25 cellular contexts compared by ENCODE assay signal in genomic region chr4:130393246-130394041, GRCh38.
DNase-seq lines count a peak whose midpoint lies in the region; ATAC-seq, FAIRE-seq and TF ChIP-seq lines count a peak whose summit lies in the region.
"Had no signal": no experiment of that assay in that cellular context is flagged by ENCODE, and none has a peak within 500 bp of the region (broad histone marks: within the 10 kb centered on the region; RNA-seq: fewer than 3 reads in every experiment).

No MANE protein-coding gene starts in this region.

- intact Hi-C loops in mammary epithelial cell (cut with micrococcal nuclease) (no loop called here), breast epithelium (cut with DNase I; ENCODE audit: low total_unique reads) (no loop called here)

- FAIRE-seq in RCC 7860 (lab: Jason Lieb, UNC), result no peak
- FAIRE-seq: A204.1 had no signal

- peaks cover 10% of the 10 kb centered on the region for H3K9me3 Mint-ChIP-seq in activated T-cell treated with anti-CD3 and anti-CD28 coated beads, Interleukin-2, amount 50 U/mL, for 4 hours

- no peak overlapping the region for H3K4me3 Mint-ChIP-seq in activated T-cell treated with anti-CD3 and anti-CD28 coated beads, Interleukin-2, amount 50 U/mL, for 4 hours
- H3K4me3 Mint-ChIP-seq: activated B cell treated with CpG ODN at 0.5 μM for 24 hours; central memory CD8-positive, alpha-beta T cell; naive B cell had no signal

- WGBS in mammary epithelial cell (ENCODE audit: low coverage, missing lambda C conversion rate), result 67% methylated on average over 3 of the region's 3 CpGs

- CTCF ChIA-PET in mammary epithelial cell (lab: Charles Lee; ENCODE audit: low non-redundant PET), result no interaction called here

- peaks cover 4% of the 10 kb centered on the region for H3K4me1 ChIP-seq in mammary epithelial cell (ENCODE audit: insufficient read depth, low read length)
- H3K4me1 ChIP-seq in breast epithelium, result no peaks in the 10 kb centered on the region
- H3K4me1 ChIP-seq in osteoblast (ENCODE audit: insufficient read depth, low read length), result peaks cover 9% of the 10 kb centered on the region
- H3K4me1 ChIP-seq: stomach, upper lobe of right lung had no signal

- H3K4me2 ChIP-seq in mammary epithelial cell (ENCODE audit: insufficient read depth, low read depth, low read length) (no peak overlapping the region), osteoblast (ENCODE audit: insufficient read depth, low read length) (no peak overlapping the region)

- no peaks in the 10 kb centered on the region for H3K27me3 Mint-ChIP-seq in activated T-cell treated with anti-CD3 and anti-CD28 coated beads, Interleukin-2, amount 50 U/mL, for 4 hours (ENCODE audit: low read depth)
- H3K27me3 Mint-ChIP-seq: activated B cell treated with CpG ODN at 0.5 μM for 24 hours; central memory CD8-positive, alpha-beta T cell; naive B cell had no signal

- H3K4me3 ChIP-seq in mammary epithelial cell (replicated peaks in 1 of 3; ENCODE audit: insufficient read depth in 1 of 3, low read depth in 2 of 3, low read length in 3 of 3) (no peak overlapping the region), breast epithelium (no peak overlapping the region), osteoblast (ENCODE audit: insufficient read depth, low read length) (no peak overlapping the region)
- H3K4me3 ChIP-seq: dorsolateral prefrontal cortex, stomach, upper lobe of right lung had no signal

- H4K20me1 ChIP-seq in mammary epithelial cell (ENCODE audit: insufficient read depth, low read length) (no peaks in the 10 kb centered on the region), osteoblast (ENCODE audit: insufficient read depth, low read length) (no peaks in the 10 kb centered on the region)

- H3K36me3 ChIP-seq in mammary epithelial cell (ENCODE audit: insufficient read depth, low read length) (no peaks in the 10 kb centered on the region), breast epithelium (no peaks in the 10 kb centered on the region), osteoblast (ENCODE audit: insufficient read depth, low read length) (no peaks in the 10 kb centered on the region)
- H3K36me3 ChIP-seq: stomach, upper lobe of right lung had no signal

- H3K36me3 Mint-ChIP-seq in activated T-cell treated with anti-CD3 and anti-CD28 coated beads, Interleukin-2, amount 50 U/mL, for 4 hours (ENCODE audit: insufficient read depth), result no peaks in the 10 kb centered on the region
- H3K36me3 Mint-ChIP-seq: naive B cell had no signal

- H3K27ac ChIP-seq in mammary epithelial cell (ENCODE audit: insufficient read depth, low read depth, low read length) (no peak overlapping the region), breast epithelium (no peak overlapping the region), osteoblast (ENCODE audit: low read depth, low read length) (no peak overlapping the region)
- H3K27ac ChIP-seq: dorsolateral prefrontal cortex, epithelial cell of prostate, RWPE1, stomach, upper lobe of right lung had no signal

- peak overlapping the region; percentile 27 for H2AFZ ChIP-seq in mammary epithelial cell (ENCODE audit: low read depth, low read length)
- no peak overlapping the region for H2AFZ ChIP-seq in osteoblast (ENCODE audit: low read length)

- H3K79me2 ChIP-seq in mammary epithelial cell (ENCODE audit: insufficient read depth, low read length), result no peaks in the 10 kb centered on the region
- no peaks in the 10 kb centered on the region for H3K79me2 ChIP-seq in osteoblast (ENCODE audit: insufficient read depth, low read length)

- no peaks in the 10 kb centered on the region for H3K4me1 Mint-ChIP-seq in activated T-cell treated with anti-CD3 and anti-CD28 coated beads, Interleukin-2, amount 50 U/mL, for 4 hours (ENCODE audit: low read depth)
- H3K4me1 Mint-ChIP-seq: activated B cell treated with CpG ODN at 0.5 μM for 24 hours; central memory CD8-positive, alpha-beta T cell; naive B cell had no signal

- H3K9me3 ChIP-seq in mammary epithelial cell (replicated peaks; ENCODE audit: insufficient read depth, low read length) (no peaks in the 10 kb centered on the region), breast epithelium (no peaks in the 10 kb centered on the region), osteoblast (ENCODE audit: low read depth, low read length) (no peaks in the 10 kb centered on the region)
- H3K9me3 ChIP-seq: stomach, upper lobe of right lung had no signal

- DNase-seq in mammary epithelial cell (no peak), breast epithelium (ENCODE audit: low spot score in 2 of 2) (no peak), fibroblast of gingiva (ENCODE audit: low read depth) (peak; percentile 5), osteoblast (ENCODE audit: insufficient read length, low spot score, missing footprints) (peak; percentile 31), RCC 7860 (ENCODE audit: low spot score) (no peak), NCI-H510A (lab: John Stamatoyannopoulos, UW) (no peak)
- DNase-seq in activated T-cell treated with anti-CD3 and anti-CD28 coated beads, Interleukin-2, amount 50 U/mL, for 4 hours, result no peak
- DNase-seq: activated B cell treated with CpG ODN at 0.5 μM for 24 hours; activated CD4-positive, alpha-beta T cell treated with anti-CD3 and anti-CD28 coated beads, Interleukin-2, amount 50 U/mL, for 48 hours; activated effector memory CD4-positive, alpha-beta T cell treated with anti-CD3 and anti-CD28 coated beads, Interleukin-2, amount 50 U/mL, for 16 hours; dorsolateral prefrontal cortex; GOT3; mesendoderm; naive B cell; NCI-H1417; NCI-H2107; NCI-H524; occipital lobe; stomach; upper lobe of right lung had no signal

- no peaks in the 10 kb centered on the region for H3K27me3 ChIP-seq in mammary epithelial cell (ENCODE audit: insufficient read depth, low read length)
- no peaks in the 10 kb centered on the region for H3K27me3 ChIP-seq in breast epithelium
- no peaks in the 10 kb centered on the region for H3K27me3 ChIP-seq in osteoblast (ENCODE audit: insufficient read depth, low read length)
- H3K27me3 ChIP-seq: dorsolateral prefrontal cortex, stomach, upper lobe of right lung had no signal

- no peak for TF ChIP-seq POLR2A in breast epithelium (IDR thresholded peaks at IDR 0.05)

- no peak for TF ChIP-seq CTCF in mammary epithelial cell (conservative IDR thresholded peaks at IDR 0.05 in 1 of 2, IDR thresholded peaks at IDR 0.05 in 1 of 2; ENCODE audit: extremely low read depth in 1 of 2, insufficient read depth in 1 of 2, low read depth in 1 of 2, low read length in 2 of 2)
- TF ChIP-seq CTCF in breast epithelium (IDR thresholded peaks at IDR 0.05), result no peak
- TF ChIP-seq CTCF in osteoblast (IDR thresholded peaks at IDR 0.05; ENCODE audit: extremely low read depth, low read depth, low read length), result no peak

- in situ Hi-C loops in mammary epithelial cell (cut with MboI; ENCODE audit: low sequenced_read_pairs in 2 of 2), result no loop called here

- H3K9ac ChIP-seq in mammary epithelial cell (ENCODE audit: insufficient read depth, low read length), result no peak overlapping the region

- BruUV-seq in mammary epithelial cell (replicated peaks; lab: Mats Ljungman, UMichigan), result no TSS peak

- ATAC-seq in SK-N-SH treated with all-trans-retinoic acid at 6 μM for 48 hours, result peak; percentile 66
- no peak for ATAC-seq in activated T-cell treated with anti-CD3 and anti-CD28 coated beads, Interleukin-2, amount 50 U/mL, for 4 hours
- ATAC-seq: upper lobe of right lung had no signal

- dilution Hi-C loops in mammary epithelial cell (cut with HindIII; ENCODE audit: low sequenced_read_pairs), result no loop called here

TF ChIP-seq in SK-N-SH treated with all-trans-retinoic acid at 6 μM for 48 hours, 23 proteins besides CTCF, POLR2A, EP300 and RAD21:
- TF ChIP-seq GLIS3 (CRISPR knock-in tag; IDR thresholded peaks at IDR 0.05) (no peak), RARB (CRISPR knock-in tag; IDR thresholded peaks at IDR 0.05) (no peak), ZFP3 (CRISPR knock-in tag; IDR thresholded peaks at IDR 0.05) (no peak), CREB5 (CRISPR knock-in tag; IDR thresholded peaks at IDR 0.05; ENCODE audit: low read depth) (no peak), ZNF8 (CRISPR knock-in tag; IDR thresholded peaks at IDR 0.05) (no peak), TOX (CRISPR knock-in tag; IDR thresholded peaks at IDR 0.05; ENCODE audit: borderline replicate concordance) (no peak)
TF ChIP-seq in SK-N-SH treated with all-trans-retinoic acid at 6 μM for 48 hours: peak in this region for 0.

Comparison
In these comparisons a context has a peak if more than half of its experiments do, and no peak if none do; other contexts are left out.
1. DNase-seq: peak in fibroblast of gingiva (single experiment) and osteoblast (single experiment); none in mammary epithelial cell (single experiment), breast epithelium (0 of 2), RCC 7860 (single experiment), activated T-cell treated with anti-CD3 and anti-CD28 coated beads, Interleukin-2, amount 50 U/mL, for 4 hours (single experiment) and NCI-H510A (single experiment).